ENCODE assay signal across 19 cellular contexts in the genomic region with DNA sequence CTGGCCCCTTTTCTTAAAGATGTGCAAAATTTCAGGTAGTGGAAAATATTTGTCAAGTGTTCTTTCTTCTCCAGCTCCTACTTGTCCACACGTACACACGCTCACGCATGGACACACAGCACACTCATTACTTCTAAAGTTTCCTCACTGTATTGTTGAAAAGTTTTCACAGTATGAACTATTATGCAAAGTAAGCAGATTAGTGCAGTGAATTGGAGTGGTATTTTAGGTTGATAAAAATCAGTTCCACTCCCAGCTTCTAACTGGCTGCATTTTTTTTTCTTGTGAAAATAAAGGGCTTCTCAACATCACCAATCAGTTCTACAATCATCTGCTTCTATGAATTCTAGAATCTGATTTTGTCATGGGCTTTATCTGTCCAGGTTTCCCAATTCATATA.
A peak's percentile ranks its signal among the peaks of the same experiment; 100 is the strongest.
DNase-seq lines count a peak whose midpoint lies in the region; ATAC-seq, FAIRE-seq and TF ChIP-seq lines count a peak whose summit lies in the region.
"Had no signal": no experiment of that assay in that cellular context is flagged by ENCODE, and none has a peak within 500 bp of the region (broad histone marks: within the 10 kb centered on the region; RNA-seq: fewer than 3 reads in every experiment).

No MANE protein-coding gene starts in this region.

- no peaks in the 10 kb centered on the region for H4K20me1 ChIP-seq in HepG2 (ENCODE audit: insufficient read depth, low read length)

- H3K4me1 ChIP-seq in HepG2 (ENCODE audit: insufficient read depth, low read length): no peaks in the 10 kb centered on the region
- no peaks in the 10 kb centered on the region for H3K4me1 ChIP-seq in right lobe of liver
- H3K4me1 ChIP-seq in parathyroid adenoma: no peaks in the 10 kb centered on the region
- no peaks in the 10 kb centered on the region for H3K4me1 ChIP-seq in ovary (ENCODE audit: insufficient read depth)
- no peaks in the 10 kb centered on the region for H3K4me1 ChIP-seq in esophagus squamous epithelium

- H3K4me2 ChIP-seq in HepG2 (ENCODE audit: low read depth, low read length) (no peak overlapping the region), parathyroid adenoma (ENCODE audit: low read length) (peak overlapping the region; percentile 23)

- TF ChIP-seq EP300 in HepG2 (IDR thresholded peaks at IDR 0.05; ENCODE audit: low read depth in 2 of 2, low read length in 2 of 2) (no peak), HepG2 (CRISPR knock-in tag; IDR thresholded peaks at IDR 0.05; ENCODE audit: borderline replicate concordance) (no peak), ovary (IDR thresholded peaks at IDR 0.05) (no peak)

- no peak for ATAC-seq in HepG2
- no peak for ATAC-seq in right lobe of liver

- BruUV-seq in HepG2 (replicated peaks; lab: Mats Ljungman, UMichigan): no TSS peak

- intact Hi-C loops in HepG2 (cut with micrococcal nuclease; ENCODE audit: unreplicated experiment): no loop called here
- intact Hi-C loops in right lobe of liver (cut with DNase I): no loop called here
- intact Hi-C loops in ovary (cut with DNase I): no loop called here
- intact Hi-C loops in esophagus squamous epithelium (cut with DNase I): no loop called here

- CTCF ChIA-PET in HepG2 (lab: Yijun Ruan, JAX; ENCODE audit: low intra/inter-chr PET ratio, low total read pairs): no interaction called here

- H3K9ac ChIP-seq in HepG2 (ENCODE audit: insufficient read depth, low read depth, low read length): no peak overlapping the region
- no peak overlapping the region for H3K9ac ChIP-seq in parathyroid adenoma

- H3K27ac ChIP-seq in HepG2 (ENCODE audit: extremely low read length, insufficient read depth, low read length) (no peak overlapping the region), right lobe of liver (no peak overlapping the region), parathyroid adenoma (no peak overlapping the region), ovary (no peak overlapping the region), esophagus squamous epithelium (no peak overlapping the region)

- no peak for DNase-seq in HepG2 (ENCODE audit: low spot score)
- no peak for DNase-seq in right lobe of liver
- peak; percentile 10 for DNase-seq in astrocyte of the hippocampus (ENCODE audit: low read depth, low spot score)
- no peak for DNase-seq in ovary
- DNase-seq in NCI-H1105 (lab: John Stamatoyannopoulos, UW): no peak
- DNase-seq in esophagus squamous epithelium (lab: John Stamatoyannopoulos, UW): no peak
- DNase-seq: 8988T; C1 segment of cervical spinal cord; Calu3; CD4-positive, alpha-beta memory T cell; COR-L47; DND-41; GOT3; HFFc6 had no signal

- 100% methylated on average over 3 of the region's 3 CpGs for WGBS in HepG2 (ENCODE audit: low lambda C conversion rate)
- WGBS in right lobe of liver (ENCODE audit: insufficient coverage, low coverage, low lambda C conversion rate, missing lambda C conversion rate): 93% methylated on average over 3 of the region's 3 CpGs
- 93 to 98% (median 94%) methylated on average over 3 of the region's 3 CpGs for WGBS in ovary, 3 donors
- WGBS in esophagus squamous epithelium, 2 donors: 70 to 76% methylated on average over 3 of the region's 3 CpGs

- no peaks in the 10 kb centered on the region for H3K79me2 ChIP-seq in HepG2 (ENCODE audit: insufficient read depth, low read length)
- H3K79me2 ChIP-seq in parathyroid adenoma: no peaks in the 10 kb centered on the region

- H3K9me3 ChIP-seq in HepG2 (ENCODE audit: low read length): no peaks in the 10 kb centered on the region
- H3K9me3 ChIP-seq in right lobe of liver: no peaks in the 10 kb centered on the region
- no peaks in the 10 kb centered on the region for H3K9me3 ChIP-seq in parathyroid adenoma (ENCODE audit: control insufficient read depth, low read length)
- H3K9me3 ChIP-seq in ovary: no peaks in the 10 kb centered on the region
- H3K9me3 ChIP-seq in esophagus squamous epithelium: no peaks in the 10 kb centered on the region
- H3K9me3 ChIP-seq: HAP-1 had no signal

- no peak for TF ChIP-seq RAD21 in HepG2 (CRISPR knock-in tag; IDR thresholded peaks at IDR 0.05)

- H3K27me3 ChIP-seq in HepG2 (ENCODE audit: control insufficient read depth in 1 of 2, insufficient read depth in 2 of 2, low read length in 2 of 2) (no peaks in the 10 kb centered on the region), right lobe of liver (no peaks in the 10 kb centered on the region), parathyroid adenoma (ENCODE audit: control insufficient read depth, insufficient read depth, low read length) (no peaks in the 10 kb centered on the region), ovary (no peaks in the 10 kb centered on the region), esophagus squamous epithelium (no peaks in the 10 kb centered on the region)

- H2AFZ ChIP-seq in HepG2 (ENCODE audit: low read length) (no peak overlapping the region), parathyroid adenoma (no peak overlapping the region)

- POLR2A ChIA-PET in HepG2 (lab: Yijun Ruan, JAX): no interaction called here

- H3K4me3 ChIP-seq in HepG2 (replicated peaks in 1 of 3; ENCODE audit: insufficient read depth in 1 of 3, low read depth in 2 of 3, low read length in 3 of 3): no peak overlapping the region
- H3K4me3 ChIP-seq in right lobe of liver: no peak overlapping the region
- H3K4me3 ChIP-seq in parathyroid adenoma (ENCODE audit: low read depth, low read length): no peak overlapping the region
- no peak overlapping the region for H3K4me3 ChIP-seq in ovary
- no peak overlapping the region for H3K4me3 ChIP-seq in esophagus squamous epithelium
- H3K4me3 ChIP-seq: HAP-1 had no signal

- no peaks in the 10 kb centered on the region for H3K36me3 ChIP-seq in HepG2 (replicated peaks in 1 of 2; ENCODE audit: control insufficient read depth in 1 of 2, insufficient read depth in 2 of 2, low read length in 2 of 2)
- no peaks in the 10 kb centered on the region for H3K36me3 ChIP-seq in right lobe of liver
- H3K36me3 ChIP-seq in parathyroid adenoma (ENCODE audit: control insufficient read depth, insufficient read depth, low read length): no peaks in the 10 kb centered on the region
- H3K36me3 ChIP-seq in ovary: no peaks in the 10 kb centered on the region
- H3K36me3 ChIP-seq in esophagus squamous epithelium: no peaks in the 10 kb centered on the region
- H3K36me3 ChIP-seq: HAP-1 had no signal

- in situ Hi-C loops in HepG2 (cut with HindIII; ENCODE audit: extremely low pct_ligation_motif_present, low pct_unique_long_range_greater_than_20kb): no loop called here

- TF ChIP-seq POLR2A in HepG2 (IDR thresholded peaks at IDR 0.05; ENCODE audit: insufficient read depth in 1 of 2, low read depth in 2 of 2, low read length in 2 of 2) (no peak), right lobe of liver (IDR thresholded peaks at IDR 0.05) (no peak), ovary (IDR thresholded peaks at IDR 0.05) (no peak), esophagus squamous epithelium (IDR thresholded peaks at IDR 0.05) (no peak)

- TF ChIP-seq CTCF in HepG2 (CRISPR knock-in tag; IDR thresholded peaks at IDR 0.05) (no peak), right lobe of liver (IDR thresholded peaks at IDR 0.05) (no peak), parathyroid adenoma (IDR thresholded peaks at IDR 0.05) (no peak), ovary (IDR thresholded peaks at IDR 0.05) (no peak), esophagus squamous epithelium (IDR thresholded peaks at IDR 0.05) (no peak)

- no peak for FAIRE-seq in HepG2 (lab: Jason Lieb, UNC)
- FAIRE-seq: G401.6, GM12892, H54 had no signal

TF ChIP-seq in HepG2, 621 proteins besides CTCF, POLR2A, EP300 and RAD21:
- peak; percentile 84 for TF ChIP-seq MAFF (IDR thresholded peaks at IDR 0.05; ENCODE audit: low read depth, low read length)
- TF ChIP-seq, protein P1, sequence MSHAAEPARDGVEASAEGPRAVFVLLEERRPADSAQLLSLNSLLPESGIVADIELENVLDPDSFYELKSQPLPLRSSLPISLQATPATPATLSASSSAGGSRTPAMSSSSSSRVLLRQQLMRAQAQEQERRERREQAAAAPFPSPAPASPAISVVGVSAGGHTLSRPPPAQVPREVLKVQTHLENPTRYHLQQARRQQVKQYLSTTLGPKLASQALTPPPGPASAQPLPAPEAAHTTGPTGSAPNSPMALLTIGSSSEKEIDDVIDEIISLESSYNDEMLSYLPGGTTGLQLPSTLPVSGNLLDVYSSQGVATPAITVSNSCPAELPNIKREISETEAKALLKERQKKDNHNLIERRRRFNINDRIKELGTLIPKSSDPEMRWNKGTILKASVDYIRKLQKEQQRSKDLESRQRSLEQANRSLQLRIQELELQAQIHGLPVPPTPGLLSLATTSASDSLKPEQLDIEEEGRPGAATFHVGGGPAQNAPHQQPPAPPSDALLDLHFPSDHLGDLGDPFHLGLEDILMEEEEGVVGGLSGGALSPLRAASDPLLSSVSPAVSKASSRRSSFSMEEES (CRISPR knock-in tag; IDR thresholded peaks at IDR 0.05): no peak
- TF ChIP-seq MAFK (conservative IDR thresholded peaks at IDR 0.05 in 1 of 2, IDR thresholded peaks at IDR 0.05 in 1 of 2; ENCODE audit: low read length in 2 of 2): peak; percentile 85
